ENCODE assay signal across 1 cellular context in the genomic region with DNA sequence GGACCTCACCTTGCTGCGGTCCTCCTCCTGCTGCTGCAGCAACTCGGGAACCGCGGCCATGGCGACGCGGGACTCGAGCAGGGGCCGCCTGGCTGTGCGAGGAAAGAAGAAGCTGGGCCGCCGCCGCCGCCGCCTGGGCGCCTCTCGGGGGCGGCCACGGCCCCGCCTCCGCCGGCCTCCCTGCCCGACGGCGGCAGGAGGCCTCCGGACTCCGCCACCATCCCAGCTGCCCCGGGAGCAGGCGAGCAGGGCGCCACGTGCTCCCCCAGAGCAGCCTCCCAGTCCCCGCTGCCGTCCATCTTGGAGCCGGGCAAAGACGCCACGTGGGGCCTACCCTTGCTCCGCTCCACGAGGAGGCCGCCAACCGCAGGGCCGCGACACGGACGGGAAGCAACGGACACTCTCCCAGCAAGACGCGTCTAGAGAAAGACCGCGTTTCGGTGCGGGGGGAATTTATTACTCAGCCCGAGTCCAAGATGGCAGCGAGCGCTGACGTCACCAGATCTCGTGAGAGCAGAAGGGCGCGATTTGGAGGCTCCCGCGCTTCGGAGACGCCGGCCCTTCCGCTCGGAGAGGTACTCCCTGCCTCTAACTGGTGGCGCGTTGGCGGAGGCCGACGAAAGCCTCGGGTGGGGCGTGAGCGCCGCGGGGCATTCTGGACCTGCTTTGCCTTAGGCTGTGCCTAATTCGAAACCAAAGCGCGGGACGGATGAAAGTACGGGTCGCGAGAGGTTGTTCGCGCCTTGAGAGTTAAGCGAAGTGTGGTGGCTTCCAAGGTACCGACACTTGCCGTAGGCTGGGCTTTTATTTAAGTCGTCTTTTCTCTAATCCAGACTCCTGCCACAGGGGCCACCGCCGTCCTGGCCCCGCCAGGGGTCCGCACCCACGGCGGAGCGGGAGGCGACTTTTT.
TF ChIP-seq lines count a peak whose summit lies in the region.

A gene with protein sequence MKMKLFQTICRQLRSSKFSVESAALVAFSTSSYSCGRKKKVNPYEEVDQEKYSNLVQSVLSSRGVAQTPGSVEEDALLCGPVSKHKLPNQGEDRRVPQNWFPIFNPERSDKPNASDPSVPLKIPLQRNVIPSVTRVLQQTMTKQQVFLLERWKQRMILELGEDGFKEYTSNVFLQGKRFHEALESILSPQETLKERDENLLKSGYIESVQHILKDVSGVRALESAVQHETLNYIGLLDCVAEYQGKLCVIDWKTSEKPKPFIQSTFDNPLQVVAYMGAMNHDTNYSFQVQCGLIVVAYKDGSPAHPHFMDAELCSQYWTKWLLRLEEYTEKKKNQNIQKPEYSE (plus strand): TSS at position 653 of the 910 bp plus-strand sequence. CDS start 842 bp downstream, outside the sequence.
A gene (minus strand): TSS at position 429 of the 910 bp plus-strand sequence. CDS start 369 bp downstream, at position 60.

TF ChIP-seq in HepG2, 621 proteins besides CTCF, POLR2A, EP300 and RAD21 (continued from another document and continues in another):
- TF ChIP-seq, protein P1, sequence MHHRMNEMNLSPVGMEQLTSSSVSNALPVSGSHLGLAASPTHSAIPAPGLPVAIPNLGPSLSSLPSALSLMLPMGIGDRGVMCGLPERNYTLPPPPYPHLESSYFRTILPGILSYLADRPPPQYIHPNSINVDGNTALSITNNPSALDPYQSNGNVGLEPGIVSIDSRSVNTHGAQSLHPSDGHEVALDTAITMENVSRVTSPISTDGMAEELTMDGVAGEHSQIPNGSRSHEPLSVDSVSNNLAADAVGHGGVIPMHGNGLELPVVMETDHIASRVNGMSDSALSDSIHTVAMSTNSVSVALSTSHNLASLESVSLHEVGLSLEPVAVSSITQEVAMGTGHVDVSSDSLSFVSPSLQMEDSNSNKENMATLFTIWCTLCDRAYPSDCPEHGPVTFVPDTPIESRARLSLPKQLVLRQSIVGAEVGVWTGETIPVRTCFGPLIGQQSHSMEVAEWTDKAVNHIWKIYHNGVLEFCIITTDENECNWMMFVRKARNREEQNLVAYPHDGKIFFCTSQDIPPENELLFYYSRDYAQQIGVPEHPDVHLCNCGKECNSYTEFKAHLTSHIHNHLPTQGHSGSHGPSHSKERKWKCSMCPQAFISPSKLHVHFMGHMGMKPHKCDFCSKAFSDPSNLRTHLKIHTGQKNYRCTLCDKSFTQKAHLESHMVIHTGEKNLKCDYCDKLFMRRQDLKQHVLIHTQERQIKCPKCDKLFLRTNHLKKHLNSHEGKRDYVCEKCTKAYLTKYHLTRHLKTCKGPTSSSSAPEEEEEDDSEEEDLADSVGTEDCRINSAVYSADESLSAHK (CRISPR knock-in tag; IDR thresholded peaks at IDR 0.05; ENCODE audit: borderline replicate concordance): peak; percentile 95
- TF ChIP-seq ZNF143 (CRISPR knock-in tag; IDR thresholded peaks at IDR 0.05) (peak; percentile 96), ZBTB3 (CRISPR knock-in tag; IDR thresholded peaks at IDR 0.05; ENCODE audit: borderline replicate concordance, low read depth) (no peak; the same call in 1 of the 2 replicates), EHMT2 (IDR thresholded peaks at IDR 0.05; ENCODE audit: borderline replicate concordance, low read depth, low read length) (no peak), ZKSCAN8 (CRISPR knock-in tag; IDR thresholded peaks at IDR 0.05; ENCODE audit: borderline replicate concordance) (peak; percentile 87), ZNF572 (CRISPR knock-in tag; IDR thresholded peaks at IDR 0.05) (peak; percentile 99), GZF1 (CRISPR knock-in tag; IDR thresholded peaks at IDR 0.05) (peak; percentile 87; the same call in 1 of the 2 replicates), ZKSCAN5 (CRISPR knock-in tag; IDR thresholded peaks at IDR 0.05) (peak; percentile 66; the same call in 1 of the 2 replicates), ZNF484 (CRISPR knock-in tag; IDR thresholded peaks at IDR 0.05; ENCODE audit: borderline replicate concordance, low read depth) (no peak), MATR3 (CRISPR knock-in tag; IDR thresholded peaks at IDR 0.05) (no peak), ZFP36L2 (CRISPR knock-in tag; IDR thresholded peaks at IDR 0.05) (peak; percentile 93; the same call in 1 of the 2 replicates), NBN (conservative IDR thresholded peaks at IDR 0.05) (no peak), HOXA9 (CRISPR knock-in tag; IDR thresholded peaks at IDR 0.05; ENCODE audit: borderline replicate concordance) (peak; percentile 99), RXRA (CRISPR knock-in tag; IDR thresholded peaks at IDR 0.05) (peak; percentile 90), PAWR (CRISPR knock-in tag; IDR thresholded peaks at IDR 0.05; ENCODE audit: borderline replicate concordance) (no peak), ZFX (CRISPR knock-in tag; IDR thresholded peaks at IDR 0.05; ENCODE audit: low read depth) (peak; percentile 100), FOXC1 (CRISPR knock-in tag; IDR thresholded peaks at IDR 0.05; ENCODE audit: borderline replicate concordance) (peak; percentile 96), ZNF33A (CRISPR knock-in tag; IDR thresholded peaks at IDR 0.05; ENCODE audit: borderline replicate concordance) (no peak), ZNF3 (CRISPR knock-in tag; IDR thresholded peaks at IDR 0.05) (no peak), SRSF1 (optimal IDR thresholded peaks at IDR 0.05; ENCODE audit: low read depth, low read length) (peak; percentile 94), ZMYM3 (CRISPR knock-in tag; IDR thresholded peaks at IDR 0.05) (peak; percentile 28; the same call in 1 of the 2 replicates), HDAC2 (CRISPR knock-in tag; IDR thresholded peaks at IDR 0.05) (peak; percentile 95), ISX (CRISPR knock-in tag; conservative IDR thresholded peaks at IDR 0.05) (peak; percentile 79; the same call in 1 of the 2 replicates), ATRX (CRISPR knock-in tag; IDR thresholded peaks at IDR 0.05; ENCODE audit: borderline replicate concordance) (no peak), SIX1 (CRISPR knock-in tag; IDR thresholded peaks at IDR 0.05; ENCODE audit: borderline replicate concordance) (peak; percentile 15), RCOR2 (CRISPR knock-in tag; IDR thresholded peaks at IDR 0.05) (peak; percentile 87), MZF1 (CRISPR knock-in tag; IDR thresholded peaks at IDR 0.05; ENCODE audit: borderline replicate concordance) (no peak), KDM1A (CRISPR knock-in tag; IDR thresholded peaks at IDR 0.05) (no peak), FOXK1 (CRISPR knock-in tag; IDR thresholded peaks at IDR 0.05; ENCODE audit: borderline replicate concordance, low read depth) (peak; percentile 82), LCORL (IDR thresholded peaks at IDR 0.05) (no peak), LCORL (CRISPR knock-in tag; IDR thresholded peaks at IDR 0.05) (peak; percentile 94), ZNF567 (CRISPR knock-in tag; IDR thresholded peaks at IDR 0.05; ENCODE audit: borderline replicate concordance) (0 out of 2 replicates have a peak, but pooled peaks have one; percentile 31), SMAD1 (CRISPR knock-in tag; IDR thresholded peaks at IDR 0.05; ENCODE audit: borderline replicate concordance, low read depth) (peak; percentile 99), AHR (CRISPR knock-in tag; IDR thresholded peaks at IDR 0.05) (peak; percentile 97; the same call in 1 of the 2 replicates), ZNF614 (CRISPR knock-in tag; IDR thresholded peaks at IDR 0.05; ENCODE audit: borderline replicate concordance) (peak; percentile 76; the same call in 1 of the 2 replicates), ZNF563 (CRISPR knock-in tag; IDR thresholded peaks at IDR 0.05) (peak; percentile 95; the same call in 1 of the 2 replicates), STAT5B (CRISPR knock-in tag; IDR thresholded peaks at IDR 0.05) (peak; percentile 53), MTA3 (CRISPR knock-in tag; IDR thresholded peaks at IDR 0.05) (peak; percentile 60), ZFP36L1 (CRISPR knock-in tag; IDR thresholded peaks at IDR 0.05) (peak; percentile 100), PAF1 (CRISPR knock-in tag; IDR thresholded peaks at IDR 0.05) (peak; percentile 35; the same call in 1 of the 2 replicates), ERF (CRISPR knock-in tag; IDR thresholded peaks at IDR 0.05) (peak; percentile 99)
- TF ChIP-seq, protein P2, sequence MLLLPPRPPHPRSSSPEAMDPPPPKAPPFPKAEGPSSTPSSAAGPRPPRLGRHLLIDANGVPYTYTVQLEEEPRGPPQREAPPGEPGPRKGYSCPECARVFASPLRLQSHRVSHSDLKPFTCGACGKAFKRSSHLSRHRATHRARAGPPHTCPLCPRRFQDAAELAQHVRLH (CRISPR knock-in tag; IDR thresholded peaks at IDR 0.05; ENCODE audit: borderline replicate concordance, low read depth): peak; percentile 95
- TF ChIP-seq, protein P3, sequence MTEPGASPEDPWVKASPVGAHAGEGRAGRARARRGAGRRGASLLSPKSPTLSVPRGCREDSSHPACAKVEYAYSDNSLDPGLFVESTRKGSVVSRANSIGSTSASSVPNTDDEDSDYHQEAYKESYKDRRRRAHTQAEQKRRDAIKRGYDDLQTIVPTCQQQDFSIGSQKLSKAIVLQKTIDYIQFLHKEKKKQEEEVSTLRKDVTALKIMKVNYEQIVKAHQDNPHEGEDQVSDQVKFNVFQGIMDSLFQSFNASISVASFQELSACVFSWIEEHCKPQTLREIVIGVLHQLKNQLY (CRISPR knock-in tag; IDR thresholded peaks at IDR 0.05): peak; percentile 78; the same call in 1 of the 2 replicates
- TF ChIP-seq, protein P4, sequence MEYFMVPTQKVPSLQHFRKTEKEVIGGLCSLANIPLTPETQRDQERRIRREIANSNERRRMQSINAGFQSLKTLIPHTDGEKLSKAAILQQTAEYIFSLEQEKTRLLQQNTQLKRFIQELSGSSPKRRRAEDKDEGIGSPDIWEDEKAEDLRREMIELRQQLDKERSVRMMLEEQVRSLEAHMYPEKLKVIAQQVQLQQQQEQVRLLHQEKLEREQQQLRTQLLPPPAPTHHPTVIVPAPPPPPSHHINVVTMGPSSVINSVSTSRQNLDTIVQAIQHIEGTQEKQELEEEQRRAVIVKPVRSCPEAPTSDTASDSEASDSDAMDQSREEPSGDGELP (IDR thresholded peaks at IDR 0.05; ENCODE audit: borderline replicate concordance, low read depth): peak; percentile 26; the same call in 1 of the 2 replicates
- TF ChIP-seq, protein P5, sequence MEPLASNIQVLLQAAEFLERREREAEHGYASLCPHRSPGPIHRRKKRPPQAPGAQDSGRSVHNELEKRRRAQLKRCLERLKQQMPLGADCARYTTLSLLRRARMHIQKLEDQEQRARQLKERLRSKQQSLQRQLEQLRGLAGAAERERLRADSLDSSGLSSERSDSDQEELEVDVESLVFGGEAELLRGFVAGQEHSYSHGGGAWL (CRISPR knock-in tag; IDR thresholded peaks at IDR 0.05): peak; percentile 96
- TF ChIP-seq, protein P6, sequence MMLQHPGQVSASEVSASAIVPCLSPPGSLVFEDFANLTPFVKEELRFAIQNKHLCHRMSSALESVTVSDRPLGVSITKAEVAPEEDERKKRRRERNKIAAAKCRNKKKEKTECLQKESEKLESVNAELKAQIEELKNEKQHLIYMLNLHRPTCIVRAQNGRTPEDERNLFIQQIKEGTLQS (CRISPR knock-in tag; IDR thresholded peaks at IDR 0.05): peak; percentile 85
- TF ChIP-seq, protein P7, sequence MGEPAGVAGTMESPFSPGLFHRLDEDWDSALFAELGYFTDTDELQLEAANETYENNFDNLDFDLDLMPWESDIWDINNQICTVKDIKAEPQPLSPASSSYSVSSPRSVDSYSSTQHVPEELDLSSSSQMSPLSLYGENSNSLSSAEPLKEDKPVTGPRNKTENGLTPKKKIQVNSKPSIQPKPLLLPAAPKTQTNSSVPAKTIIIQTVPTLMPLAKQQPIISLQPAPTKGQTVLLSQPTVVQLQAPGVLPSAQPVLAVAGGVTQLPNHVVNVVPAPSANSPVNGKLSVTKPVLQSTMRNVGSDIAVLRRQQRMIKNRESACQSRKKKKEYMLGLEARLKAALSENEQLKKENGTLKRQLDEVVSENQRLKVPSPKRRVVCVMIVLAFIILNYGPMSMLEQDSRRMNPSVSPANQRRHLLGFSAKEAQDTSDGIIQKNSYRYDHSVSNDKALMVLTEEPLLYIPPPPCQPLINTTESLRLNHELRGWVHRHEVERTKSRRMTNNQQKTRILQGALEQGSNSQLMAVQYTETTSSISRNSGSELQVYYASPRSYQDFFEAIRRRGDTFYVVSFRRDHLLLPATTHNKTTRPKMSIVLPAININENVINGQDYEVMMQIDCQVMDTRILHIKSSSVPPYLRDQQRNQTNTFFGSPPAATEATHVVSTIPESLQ (CRISPR knock-in tag; conservative IDR thresholded peaks at IDR 0.05): no peak
- TF ChIP-seq, protein P8, sequence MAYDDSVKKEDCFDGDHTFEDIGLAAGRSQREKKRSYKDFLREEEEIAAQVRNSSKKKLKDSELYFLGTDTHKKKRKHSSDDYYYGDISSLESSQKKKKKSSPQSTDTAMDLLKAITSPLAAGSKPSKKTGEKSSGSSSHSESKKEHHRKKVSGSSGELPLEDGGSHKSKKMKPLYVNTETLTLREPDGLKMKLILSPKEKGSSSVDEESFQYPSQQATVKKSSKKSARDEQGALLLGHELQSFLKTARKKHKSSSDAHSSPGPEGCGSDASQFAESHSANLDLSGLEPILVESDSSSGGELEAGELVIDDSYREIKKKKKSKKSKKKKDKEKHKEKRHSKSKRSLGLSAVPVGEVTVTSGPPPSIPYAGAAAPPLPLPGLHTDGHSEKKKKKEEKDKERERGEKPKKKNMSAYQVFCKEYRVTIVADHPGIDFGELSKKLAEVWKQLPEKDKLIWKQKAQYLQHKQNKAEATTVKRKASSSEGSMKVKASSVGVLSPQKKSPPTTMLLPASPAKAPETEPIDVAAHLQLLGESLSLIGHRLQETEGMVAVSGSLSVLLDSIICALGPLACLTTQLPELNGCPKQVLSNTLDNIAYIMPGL (CRISPR knock-in tag; IDR thresholded peaks at IDR 0.05; ENCODE audit: borderline replicate concordance in 1 of 2, low read depth in 1 of 2): peak; percentile 92 to 98
- TF ChIP-seq, protein P9, sequence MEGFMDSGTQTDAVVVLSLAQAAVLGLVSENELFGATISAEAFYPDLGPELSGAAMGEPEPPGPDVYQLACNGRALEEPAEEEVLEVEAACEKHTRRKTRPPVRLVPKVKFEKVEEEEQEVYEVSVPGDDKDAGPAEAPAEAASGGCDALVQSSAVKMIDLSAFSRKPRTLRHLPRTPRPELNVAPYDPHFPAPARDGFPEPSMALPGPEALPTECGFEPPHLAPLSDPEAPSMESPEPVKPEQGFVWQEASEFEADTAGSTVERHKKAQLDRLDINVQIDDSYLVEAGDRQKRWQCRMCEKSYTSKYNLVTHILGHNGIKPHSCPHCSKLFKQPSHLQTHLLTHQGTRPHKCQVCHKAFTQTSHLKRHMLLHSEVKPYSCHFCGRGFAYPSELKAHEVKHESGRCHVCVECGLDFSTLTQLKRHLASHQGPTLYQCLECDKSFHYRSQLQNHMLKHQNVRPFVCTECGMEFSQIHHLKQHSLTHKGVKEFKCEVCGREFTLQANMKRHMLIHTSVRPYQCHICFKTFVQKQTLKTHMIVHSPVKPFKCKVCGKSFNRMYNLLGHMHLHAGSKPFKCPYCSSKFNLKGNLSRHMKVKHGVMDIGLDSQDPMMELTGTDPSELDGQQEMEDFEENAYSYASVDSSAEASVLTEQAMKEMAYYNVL (CRISPR knock-in tag; IDR thresholded peaks at IDR 0.05; ENCODE audit: borderline replicate concordance): peak; percentile 64; the same call in 1 of the 2 replicates
